Comparison of ENCODE assay signal across 23 cellular contexts in genomic region chr10:9848981-9849380, GRCh38.
"Had no signal": no experiment of that assay in that cellular context is flagged by ENCODE, and none has a peak within 500 bp of the region (broad histone marks: within the 10 kb centered on the region; RNA-seq: fewer than 3 reads in every experiment).

No MANE protein-coding gene starts in this region.

- H3K36me3 Mint-ChIP-seq: memory B cell; stimulated activated effector memory CD8-positive, alpha-beta T cell treated with anti-CD3 and anti-CD28 coated beads, Interleukin-12 subunit alpha, Interleukin-12 subunit beta, amount 100 ng/mL, for 72 hours; T-cell had no signal

- H3K27ac ChIP-seq: parathyroid adenoma, skin epidermis, tibial artery had no signal

- DNase-seq: activated CD4-positive, alpha-beta T cell treated with anti-CD3 and anti-CD28 coated beads, Interleukin-2, amount 50 U/mL, for 4 hours; activated CD8-positive, alpha-beta memory T cell treated with anti-CD3 and anti-CD28 coated beads for 24 hours; activated CD8-positive, alpha-beta memory T cell treated with anti-CD3 and anti-CD28 coated beads, Interleukin-2, amount 50 U/mL, for 4 hours; activated T-cell treated with anti-CD3 and anti-CD28 coated beads, Interleukin-2, amount 50 U/mL, for 24 hours; cortex of kidney; erythroblast; foreskin melanocyte; glutamatergic neuron; hippocampal formation; naive B cell; nucleus accumbens; right cardiac atrium; stimulated activated CD4-positive, alpha-beta T cell treated with anti-CD3 and anti-CD28 coated beads, Interleukin-2, amount 100 ng/mL, for 24 hours; stimulated activated naive CD8-positive, alpha-beta T cell treated with anti-CD3 and anti-CD28 coated beads, Interleukin-15, amount 100 ng/mL, for 72 hours; T-cell; tibial artery had no signal

- ATAC-seq: activated naive CD4-positive, alpha-beta T cell treated with anti-CD3 and anti-CD28 coated beads, Interleukin-2, amount 50 U/mL, for 72 hours; activated T-helper 17 cell treated with anti-CD3 and anti-CD28 coated beads, Interleukin-2, amount 50 U/mL, for 72 hours; right cardiac atrium; stimulated activated effector memory CD8-positive, alpha-beta T cell treated with anti-CD3 and anti-CD28 coated beads, Interleukin-12 subunit alpha, Interleukin-12 subunit beta, amount 100 ng/mL, for 72 hours; stimulated activated naive CD8-positive, alpha-beta T cell treated with anti-CD3 and anti-CD28 coated beads, Interleukin-15, amount 100 ng/mL, for 72 hours; T-cell had no signal

- H3K4me1 Mint-ChIP-seq: activated T-helper 17 cell treated with anti-CD3 and anti-CD28 coated beads, Interleukin-2, amount 50 U/mL, for 72 hours; memory B cell; naive B cell; stimulated activated effector memory CD8-positive, alpha-beta T cell treated with anti-CD3 and anti-CD28 coated beads, Interleukin-12 subunit alpha, Interleukin-12 subunit beta, amount 100 ng/mL, for 72 hours; stimulated activated naive CD8-positive, alpha-beta T cell treated with anti-CD3 and anti-CD28 coated beads, Interleukin-15, amount 100 ng/mL, for 72 hours; T-cell had no signal

- H3K27me3 ChIP-seq: tibial artery had no signal

- H3K27ac Mint-ChIP-seq: activated naive CD4-positive, alpha-beta T cell treated with anti-CD3 and anti-CD28 coated beads, Interleukin-2, amount 50 U/mL, for 72 hours; activated T-cell treated with anti-CD3 and anti-CD28 coated beads, Interleukin-2, amount 50 U/mL, for 24 hours; activated T-helper 17 cell treated with anti-CD3 and anti-CD28 coated beads, Interleukin-2, amount 50 U/mL, for 72 hours; memory B cell; naive B cell; stimulated activated effector memory CD8-positive, alpha-beta T cell treated with anti-CD3 and anti-CD28 coated beads, Interleukin-12 subunit alpha, Interleukin-12 subunit beta, amount 100 ng/mL, for 72 hours; stimulated activated naive CD8-positive, alpha-beta T cell treated with anti-CD3 and anti-CD28 coated beads, Interleukin-15, amount 100 ng/mL, for 72 hours; T-cell had no signal

- H3K36me3 ChIP-seq: tibial artery had no signal

- H3K27me3 Mint-ChIP-seq: activated T-cell treated with anti-CD3 and anti-CD28 coated beads, Interleukin-2, amount 50 U/mL, for 24 hours; activated T-helper 17 cell treated with anti-CD3 and anti-CD28 coated beads, Interleukin-2, amount 50 U/mL, for 72 hours; memory B cell; naive B cell; stimulated activated naive CD8-positive, alpha-beta T cell treated with anti-CD3 and anti-CD28 coated beads, Interleukin-15, amount 100 ng/mL, for 72 hours; T-cell had no signal

- FAIRE-seq: astrocyte had no signal

- H3K4me3 ChIP-seq: skin epidermis, tibial artery had no signal

- H3K4me3 Mint-ChIP-seq: activated T-cell treated with anti-CD3 and anti-CD28 coated beads, Interleukin-2, amount 50 U/mL, for 24 hours; activated T-helper 17 cell treated with anti-CD3 and anti-CD28 coated beads, Interleukin-2, amount 50 U/mL, for 72 hours; memory B cell; naive B cell; stimulated activated effector memory CD8-positive, alpha-beta T cell treated with anti-CD3 and anti-CD28 coated beads, Interleukin-12 subunit alpha, Interleukin-12 subunit beta, amount 100 ng/mL, for 72 hours; stimulated activated naive CD8-positive, alpha-beta T cell treated with anti-CD3 and anti-CD28 coated beads, Interleukin-15, amount 100 ng/mL, for 72 hours; T-cell had no signal
